Comparison of ENCODE assay signal across 19 cellular contexts in the genomic region with DNA sequence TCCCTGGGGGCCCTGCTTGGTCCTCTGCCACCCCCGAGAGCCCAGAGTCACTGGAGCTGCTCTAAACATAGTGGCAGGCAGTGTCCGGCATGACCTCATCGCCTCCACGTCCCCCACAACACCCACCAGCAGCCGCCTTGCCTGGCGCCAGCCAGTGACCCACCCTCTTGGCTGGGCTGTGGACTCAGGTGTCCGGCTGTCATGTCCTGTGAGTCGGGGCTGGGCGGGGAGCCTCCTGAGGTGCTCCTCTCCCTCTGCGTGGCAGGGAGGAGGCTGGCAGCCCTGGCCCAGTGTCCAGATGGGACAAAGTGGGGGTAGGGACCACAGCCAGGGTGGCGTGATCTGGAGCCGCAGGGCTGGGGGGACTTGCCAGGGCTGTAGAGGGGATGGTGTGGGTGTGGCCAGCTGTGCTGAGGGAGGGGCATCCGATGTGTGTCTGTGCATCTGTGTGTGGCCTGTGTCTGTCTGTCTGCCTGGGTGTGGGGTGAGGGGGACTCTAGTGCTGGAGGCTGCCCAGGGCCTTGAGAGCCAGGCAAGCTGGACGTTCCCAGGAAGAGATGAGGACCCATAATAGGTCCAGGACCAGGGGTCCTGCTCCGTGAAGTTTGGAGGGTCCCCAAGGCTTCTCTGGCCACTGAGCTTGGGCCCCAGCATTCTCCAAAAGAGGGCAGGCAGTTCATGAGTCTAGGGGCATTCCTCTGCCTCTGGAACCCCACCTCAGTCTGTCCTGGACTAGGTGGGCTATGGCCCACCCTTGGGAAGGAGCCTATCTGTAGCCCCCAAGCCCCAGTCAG. TPM values are rescaled to one million over a fixed set of nuclear protein-coding genes. Genes with fewer than 3 reads are reported as not detected.
DNase-seq lines count a peak whose midpoint lies in the region; ATAC-seq and TF ChIP-seq lines count a peak whose summit lies in the region.
"Had no signal": no experiment of that assay in that cellular context is flagged by ENCODE, and none has a peak within 500 bp of the region (broad histone marks: within the 10 kb centered on the region; RNA-seq: fewer than 3 reads in every experiment).

No MANE protein-coding gene starts in this region.

- TF ChIP-seq CTCF in esophagus squamous epithelium (IDR thresholded peaks at IDR 0.05) = no peak
- TF ChIP-seq CTCF in thyroid gland (IDR thresholded peaks at IDR 0.05) = no peak

- 30% methylated on average over 2 of the region's 15 CpGs; no CpG with 5 or more reads in 1 of the 2 donors for WGBS in esophagus squamous epithelium, 2 donors
- 66 to 72% methylated on average over 6 to 10 of the region's 15 CpGs for WGBS in thyroid gland, 2 donors

- peak; percentile 62 to 68 for DNase-seq in SJCRH30
- DNase-seq in esophagus squamous epithelium (lab: John Stamatoyannopoulos, UW) = no peak
- DNase-seq in lung microvascular endothelial cell (ENCODE audit: low read depth in 2 of 2) = peak; percentile 62 to 93
- peak; percentile 35 to 48 for DNase-seq in thyroid gland
- no peak for DNase-seq in MV-4-11 (lab: John Stamatoyannopoulos, UW)
- no peak for DNase-seq in pons (ENCODE audit: low spot score)
- DNase-seq in activated naive CD4-positive, alpha-beta T cell treated with anti-CD3 and anti-CD28 coated beads for 36 hours = no peak
- DNase-seq: activated CD8-positive, alpha-beta memory T cell treated with anti-CD3 and anti-CD28 coated beads, Interleukin-2, amount 50 U/mL, for 4 hours; DMS79 treated with DMSO at 0.1 percent for 48 hours; glutamatergic neuron; HCEC 1CT; naive B cell; NCI-H1417; NCI-H524; stimulated activated naive CD4-positive, alpha-beta T cell had no signal

- H3K36me3 Mint-ChIP-seq in activated naive CD4-positive, alpha-beta T cell treated with anti-CD3 and anti-CD28 coated beads for 36 hours (ENCODE audit: low read depth) = no peaks in the 10 kb centered on the region
- H3K36me3 Mint-ChIP-seq: activated naive CD4-positive, alpha-beta T cell treated with anti-CD3 and anti-CD28 coated beads, Interleukin-2, amount 50 U/mL, for 24 hours; naive B cell had no signal

- H3K27ac Mint-ChIP-seq in activated naive CD4-positive, alpha-beta T cell treated with anti-CD3 and anti-CD28 coated beads for 36 hours = no peak overlapping the region
- H3K27ac Mint-ChIP-seq: activated naive CD4-positive, alpha-beta T cell treated with anti-CD3 and anti-CD28 coated beads, Interleukin-2, amount 50 U/mL, for 24 hours; naive B cell had no signal

- no peak overlapping the region for H3K4me3 Mint-ChIP-seq in activated naive CD4-positive, alpha-beta T cell treated with anti-CD3 and anti-CD28 coated beads for 36 hours
- H3K4me3 Mint-ChIP-seq: activated naive CD4-positive, alpha-beta T cell treated with anti-CD3 and anti-CD28 coated beads, Interleukin-2, amount 50 U/mL, for 24 hours had no signal

- TF ChIP-seq POLR2A in esophagus squamous epithelium (IDR thresholded peaks at IDR 0.05) (peak in 1 of 4 donors; percentile 17), thyroid gland (IDR thresholded peaks at IDR 0.05) (no peak)

- CTCF ChIA-PET in activated naive CD4-positive, alpha-beta T cell treated with anti-CD3 and anti-CD28 coated beads for 36 hours (lab: Charles Lee) = interaction anchor here (0.5 to 1.5 kb wide), 2 partner anchors 15 to 69 kb away, joined by 3 to 5 read pairs; no protein-coding TSS in a partner anchor

- H3K27ac ChIP-seq in SJCRH30 (peak overlapping the region; percentile 14; the same call in 1 of the 2 replicates), esophagus squamous epithelium (peak overlapping the region; percentile 56 to 82 (median 72)), thyroid gland (peak overlapping the region; percentile 35 to 70 (median 68))
- H3K27ac ChIP-seq: cardiac muscle cell had no signal

- H3K36me3 ChIP-seq in SJCRH30 = no peaks in the 10 kb centered on the region
- H3K36me3 ChIP-seq in esophagus squamous epithelium = no peaks in the 10 kb centered on the region
- H3K36me3 ChIP-seq in thyroid gland = peaks cover 4% of the 10 kb centered on the region in 2 donors
- H3K36me3 ChIP-seq: cardiac muscle cell had no signal

- H3K4me3 ChIP-seq in SJCRH30 (no peak overlapping the region), esophagus squamous epithelium (peak overlapping the region in 2 of 4 donors; percentile 9 to 63), thyroid gland (replicated peaks in 1 of 3) (no peak overlapping the region)
- H3K4me3 ChIP-seq: cardiac muscle cell had no signal

- no peaks in the 10 kb centered on the region for H3K9me3 Mint-ChIP-seq in activated naive CD4-positive, alpha-beta T cell treated with anti-CD3 and anti-CD28 coated beads for 36 hours
- H3K9me3 Mint-ChIP-seq: activated naive CD4-positive, alpha-beta T cell treated with anti-CD3 and anti-CD28 coated beads, Interleukin-2, amount 50 U/mL, for 24 hours; naive B cell had no signal

- H3K27me3 ChIP-seq in SJCRH30 = peaks cover 15% of the 10 kb centered on the region
- peaks cover 10 to 96% (median 15%) of the 10 kb centered on the region in 4 donors for H3K27me3 ChIP-seq in esophagus squamous epithelium
- peaks cover 4% of the 10 kb centered on the region for H3K27me3 ChIP-seq in thyroid gland

- no peak for ATAC-seq in HG03457 (IDR thresholded peaks at IDR 0.05; ENCODE audit: unreplicated experiment)
- ATAC-seq: activated CD4-positive, CD25-positive, alpha-beta regulatory T cell treated with anti-CD3 and anti-CD28 coated beads, Interleukin-2, amount 50 U/mL, for 24 hours had no signal

- H3K4me1 ChIP-seq in SJCRH30 (peaks cover 46% of the 10 kb centered on the region), esophagus squamous epithelium (peaks cover 37 to 86% (median 41%) of the 10 kb centered on the region in 3 donors), thyroid gland (peaks cover 3 to 10% of the 10 kb centered on the region in 2 donors)

- intact Hi-C loops in esophagus squamous epithelium (cut with DNase I) = no loop called here
- intact Hi-C loops in thyroid gland (cut with DNase I) = no loop called here
- intact Hi-C loops in activated naive CD4-positive, alpha-beta T cell treated with anti-CD3 and anti-CD28 coated beads for 36 hours (cut with micrococcal nuclease) = loop anchor here (10.0 kb wide), 1 partner anchor 267 kb away; no protein-coding TSS in a partner anchor

- peaks cover 4% of the 10 kb centered on the region for H3K4me1 Mint-ChIP-seq in activated naive CD4-positive, alpha-beta T cell treated with anti-CD3 and anti-CD28 coated beads for 36 hours (ENCODE audit: low read depth)

- no peaks in the 10 kb centered on the region for H3K9me3 ChIP-seq in SJCRH30 (replicated peaks)
- H3K9me3 ChIP-seq in esophagus squamous epithelium = no peaks in the 10 kb centered on the region
- no peaks in the 10 kb centered on the region for H3K9me3 ChIP-seq in thyroid gland

- H3K27me3 Mint-ChIP-seq in activated naive CD4-positive, alpha-beta T cell treated with anti-CD3 and anti-CD28 coated beads for 36 hours (ENCODE audit: low read depth) = peaks cover 36% of the 10 kb centered on the region

RNA-seq across cellular contexts. Expression of a gene that starts 2.3 kb away (rescaled TPM):
- 0.13 and 0.14 TPM in 2 replicates for total RNA-seq in SJCRH30 (2014; rRNA removed; shearing (Covaris generic))
- total RNA-seq in esophagus squamous epithelium (1 to 10 TPM; 1.3 to 4.5 (median 3.9) TPM), lung microvascular endothelial cell (23.8 and 29.6 TPM in 2 replicates), thyroid gland (10 to 100 TPM in 2 of 4 donors, 1 to 10 TPM in 2; 7.5 to 16.9 (median 10.6) TPM)
- total RNA-seq in activated naive CD4-positive, alpha-beta T cell treated with anti-CD3 and anti-CD28 coated beads for 36 hours = not detected

RNA-seq across cellular contexts. Expression of a gene that starts 11.3 kb away (rescaled TPM):
- total RNA-seq in SJCRH30 (2014; rRNA removed; shearing (Covaris generic)) = 12.6 and 16.9 TPM in 2 replicates
- total RNA-seq in esophagus squamous epithelium = 10 to 100 TPM in 2 of 4 donors, 1 to 10 TPM in 2; 1.8 to 25.2 (median 8.9) TPM
- total RNA-seq in lung microvascular endothelial cell = 25.5 and 30.6 TPM in 2 replicates
- 10 to 100 TPM; 20.9 to 43.1 (median 24.4) TPM for total RNA-seq in thyroid gland
- 10 to 100 TPM; 16.7 to 18.2 TPM for total RNA-seq in activated naive CD4-positive, alpha-beta T cell treated with anti-CD3 and anti-CD28 coated beads for 36 hours

RNA-seq across cellular contexts. Expression of a gene that starts 15.7 kb away (rescaled TPM):
- 2.0 and 3.0 TPM in 2 replicates for total RNA-seq in SJCRH30 (2014; rRNA removed; shearing (Covaris generic))
- total RNA-seq in esophagus squamous epithelium = under 1 TPM in 3 of 4 donors, not detected in 1; 0.26 to 0.57 (median 0.57) TPM
- total RNA-seq in lung microvascular endothelial cell = 4.8 and 6.9 TPM in 2 replicates
- total RNA-seq in thyroid gland = 1 to 10 TPM in 1 of 4 donors, under 1 TPM in 3; 0.11 to 2.6 (median 0.59) TPM
- 1 to 10 TPM; 1.1 to 1.7 TPM for total RNA-seq in activated naive CD4-positive, alpha-beta T cell treated with anti-CD3 and anti-CD28 coated beads for 36 hours

RNA-seq across cellular contexts. Expression of a gene that starts 27.6 kb away (rescaled TPM):
- total RNA-seq in SJCRH30 (2014; rRNA removed; shearing (Covaris generic)) = 17.2 and 18.8 TPM in 2 replicates
- 10 to 100 TPM in 3 of 4 donors, 1 to 10 TPM in 1; 7.4 to 14.4 (median 11.0) TPM for total RNA-seq in esophagus squamous epithelium
- 12.6 and 18.7 TPM in 2 replicates for total RNA-seq in lung microvascular endothelial cell
- 10 to 100 TPM; 10.5 to 17.2 (median 13.4) TPM for total RNA-seq in thyroid gland
- 10 to 100 TPM; 20.6 to 23.5 TPM for total RNA-seq in activated naive CD4-positive, alpha-beta T cell treated with anti-CD3 and anti-CD28 coated beads for 36 hours

RNA-seq across cellular contexts. Expression of a gene that starts 28.2 kb away (rescaled TPM):
- total RNA-seq in SJCRH30 (2014; rRNA removed; shearing (Covaris generic)) = 0.28 and 0.43 TPM in 2 replicates
- total RNA-seq in esophagus squamous epithelium = under 1 TPM in 3 of 4 donors, not detected in 1; 0.34 to 0.91 (median 0.76) TPM
- 1.7 and 3.0 TPM in 2 replicates for total RNA-seq in lung microvascular endothelial cell
- under 1 TPM; 0.54 to 0.94 (median 0.68) TPM for total RNA-seq in thyroid gland
- under 1 TPM; 0.45 to 0.47 TPM for total RNA-seq in activated naive CD4-positive, alpha-beta T cell treated with anti-CD3 and anti-CD28 coated beads for 36 hours

Comparison
In these comparisons a context has a peak if more than half of its experiments do, and no peak if none do; other contexts are left out.
1. DNase-seq: peak in SJCRH30 (2 of 2), lung microvascular endothelial cell (2 of 2) and thyroid gland (2 of 2); none in esophagus squamous epithelium (single experiment), MV-4-11 (single experiment), pons (single experiment) and activated naive CD4-positive, alpha-beta T cell treated with anti-CD3 and anti-CD28 coated beads for 36 hours (single experiment).
2. H3K27ac ChIP-seq: peak in every context shown above with its lines; median percentile 72 in esophagus squamous epithelium; 68 in thyroid gland; 14 in SJCRH30.